ENCODE assay signal across 8 cellular contexts in the genomic region with DNA sequence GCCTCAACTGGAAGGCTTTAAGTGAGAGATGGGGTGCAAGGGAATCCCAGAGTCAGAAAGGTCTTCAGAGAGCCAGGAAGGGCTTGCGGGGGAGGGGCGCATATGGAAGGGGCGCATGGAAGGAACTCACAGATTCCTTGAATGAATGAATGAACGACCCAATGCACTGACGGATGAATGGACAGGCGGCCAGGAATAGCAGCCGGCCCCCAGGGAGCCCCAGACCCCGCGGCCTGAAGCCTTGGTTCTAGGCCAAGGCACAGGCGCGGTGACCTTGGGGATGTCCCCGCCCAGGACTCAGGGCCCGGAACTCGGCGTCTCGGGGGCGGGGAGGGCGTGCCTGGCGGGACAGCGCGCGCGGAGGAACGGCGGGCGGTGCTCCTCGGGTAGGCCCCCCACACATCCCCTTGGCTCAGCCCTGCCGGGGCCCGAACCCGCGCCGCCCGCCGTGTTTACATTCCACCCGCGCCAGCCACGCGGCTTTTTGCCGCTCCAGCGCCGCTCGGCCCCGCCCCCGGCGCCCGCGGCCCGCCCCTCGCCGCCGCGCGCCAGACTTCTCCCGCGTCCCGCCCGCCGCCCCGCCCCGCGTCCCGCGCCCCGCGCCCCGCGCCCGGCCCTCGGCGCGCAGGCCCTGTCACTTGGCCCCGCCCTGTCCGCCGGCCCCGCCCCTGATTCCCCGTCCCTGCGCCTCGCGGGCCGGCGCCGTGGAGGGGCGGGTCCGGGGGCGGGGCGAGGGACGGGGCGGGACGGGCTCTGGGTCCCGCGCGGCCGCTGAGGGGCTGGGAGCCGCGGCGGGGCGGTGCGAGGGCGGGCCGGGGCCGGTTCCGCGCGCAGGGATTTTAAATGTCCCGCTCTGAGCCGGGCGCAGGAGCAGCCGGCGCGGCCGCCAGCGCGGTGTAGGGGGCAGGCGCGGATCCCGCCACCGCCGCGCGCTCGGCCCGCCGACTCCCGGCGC. TPM values are rescaled to one million over a fixed set of nuclear protein-coding genes. Genes with fewer than 3 reads are reported as not detected.
A peak's percentile ranks its signal among the peaks of the same experiment; 100 is the strongest.
DNase-seq lines count a peak whose midpoint lies in the region; ATAC-seq and TF ChIP-seq lines count a peak whose summit lies in the region.

A gene (plus strand): TSS at position 867 of the 955 bp plus-strand sequence. CDS start 565 bp downstream, outside the sequence.

- H3K9me3 ChIP-seq in ascending aorta = no peaks in the 10 kb centered on the region
- no peaks in the 10 kb centered on the region for H3K9me3 ChIP-seq in hepatocyte (ENCODE audit: low read depth)

- intact Hi-C loops in ascending aorta (cut with DNase I) = loop anchor here (1.0 to 5.0 kb wide), 4 partner anchors 33 to 205 kb away; a partner anchor contains a TSS

- H3K9me2 ChIP-seq in hepatocyte (replicated peaks; ENCODE audit: insufficient read depth) = no peaks in the 10 kb centered on the region

- WGBS in hepatocyte (ENCODE audit: low lambda C conversion rate, missing lambda C conversion rate) = 11% methylated on average over 27 of the region's 125 CpGs

- H3K36me3 ChIP-seq in ascending aorta (no peaks in the 10 kb centered on the region), hepatocyte (replicated peaks; ENCODE audit: insufficient read depth, low read depth) (no peaks in the 10 kb centered on the region)

- H3K27me3 ChIP-seq in ascending aorta = no peaks in the 10 kb centered on the region
- no peaks in the 10 kb centered on the region for H3K27me3 ChIP-seq in hepatocyte

- H3K4me2 ChIP-seq in hepatocyte = peak within 1 kb of the TSS; percentile 91

- peak; percentile 87 for DNase-seq in NCI-H146 (lab: John Stamatoyannopoulos, UW)
- peak; percentile 88 for DNase-seq in T-helper 22 cell (ENCODE audit: low read depth)
- DNase-seq in ascending aorta (ENCODE audit: low spot score in 2 of 2) = peak; percentile 55 to 95
- peak; percentile 95 for DNase-seq in hepatocyte (ENCODE audit: low spot score)
- peak; percentile 74 for DNase-seq in retina

- no peak for TF ChIP-seq CTCF in ascending aorta (IDR thresholded peaks at IDR 0.05)
- TF ChIP-seq CTCF in hepatocyte (IDR thresholded peaks at IDR 0.05; ENCODE audit: poor library complexity) = no peak

- ATAC-seq in GM18498 (IDR thresholded peaks at IDR 0.05; ENCODE audit: unreplicated experiment) (peak; percentile 80), HG02840 (IDR thresholded peaks at IDR 0.05; ENCODE audit: low FRiP score, unreplicated experiment) (peak; percentile 60), GM18870 (IDR thresholded peaks at IDR 0.05; ENCODE audit: unreplicated experiment) (no peak)

- H4K20me1 ChIP-seq in hepatocyte (ENCODE audit: insufficient read depth, poor library complexity, severe bottlenecking) = no peaks in the 10 kb centered on the region

- H3K4me1 ChIP-seq in ascending aorta (no peaks in the 10 kb centered on the region), hepatocyte (ENCODE audit: insufficient read depth) (peaks cover 4% of the 10 kb centered on the region)

- H2AFZ ChIP-seq in hepatocyte = peak within 1 kb of the TSS; percentile 78

- no peak within 1 kb of the TSS for H3K27ac ChIP-seq in ascending aorta
- peak within 1 kb of the TSS; percentile 58 for H3K27ac ChIP-seq in hepatocyte

- H3K4me3 ChIP-seq in ascending aorta (peak within 1 kb of the TSS; percentile 75 to 79), hepatocyte (peak within 1 kb of the TSS; percentile 55)

- no peaks in the 10 kb centered on the region for H3K79me2 ChIP-seq in hepatocyte

RNA-seq across cellular contexts. Expression of the gene that starts here (rescaled TPM):
- not detected for total RNA-seq in ascending aorta
- 17.6 and 19.9 TPM in 2 replicates for total RNA-seq in hepatocyte
- polyA plus RNA-seq in hepatocyte = 24.6 and 25.1 TPM in 2 replicates

Comparison
In these comparisons a context has a peak if more than half of its experiments do, and no peak if none do; other contexts are left out.
1. RNA of the gene that starts here (total RNA-seq): 17.6 to 19.9 TPM in hepatocyte; not detected in ascending aorta (single experiment); every median in the first group is over 10 times any median in the second.
2. Peak in DNase-seq and H3K4me3 ChIP-seq in ascending aorta; RNA of the gene not detected or under 1 TPM.
3. Peak in every context shown above with its lines, with median percentiles within 50 percentile points of each other: DNase-seq.